ENCODE assay signal across 10 cellular contexts in genomic region chr2:137964859-137965459, GRCh38. TPM values are rescaled to one million over a fixed set of nuclear protein-coding genes. Genes with fewer than 3 reads are reported as not detected.
DNase-seq lines count a peak whose midpoint lies in the region; ATAC-seq, FAIRE-seq and TF ChIP-seq lines count a peak whose summit lies in the region.
"Had no signal": no experiment of that assay in that cellular context is flagged by ENCODE, and none has a peak within 500 bp of the region (broad histone marks: within the 10 kb centered on the region; RNA-seq: fewer than 3 reads in every experiment).

No MANE protein-coding gene starts in this region.

- H3K79me2 ChIP-seq in mammary epithelial cell (ENCODE audit: insufficient read depth, low read length) (no peaks in the 10 kb centered on the region), HepG2 (ENCODE audit: insufficient read depth, low read length) (peaks cover 71% of the 10 kb centered on the region), smooth muscle cell (ENCODE audit: low read depth) (no peaks in the 10 kb centered on the region)

- dilution Hi-C loops in mammary epithelial cell (cut with HindIII; ENCODE audit: low sequenced_read_pairs) = no loop called here

- no peak; the same call in 1 of the 2 replicates for TF ChIP-seq RAD21 in HepG2 (CRISPR knock-in tag; IDR thresholded peaks at IDR 0.05)

- H3F3A ChIP-seq in smooth muscle cell (ENCODE audit: low read depth) = no peaks in the 10 kb centered on the region

- POLR2A ChIA-PET in HEK293 (lab: Yijun Ruan, JAX) = interaction anchor here (0.7 to 1.2 kb wide), 2 partner anchors 16 to 58 kb away, joined by 3 read pairs; no protein-coding TSS in a partner anchor
- POLR2A ChIA-PET in HepG2 (lab: Yijun Ruan, JAX) = interaction anchor here (0.7 to 9.4 kb wide), 41 partner anchors 9 to 595 kb away, joined by 3 to 733 read pairs (median 7); no protein-coding TSS in a partner anchor

- no peaks in the 10 kb centered on the region for H3K27me3 ChIP-seq in mammary epithelial cell (ENCODE audit: insufficient read depth, low read length)
- no peaks in the 10 kb centered on the region; a peak in 2 of 5 replicates for H3K27me3 ChIP-seq in HepG2 (ENCODE audit: control insufficient read depth in 1 of 2, insufficient read depth in 2 of 2, low read length in 2 of 2)
- no peaks in the 10 kb centered on the region for H3K27me3 ChIP-seq in smooth muscle cell (ENCODE audit: low read depth)

- H3K4me2 ChIP-seq in mammary epithelial cell (ENCODE audit: insufficient read depth, low read depth, low read length) (peak overlapping the region; percentile 80), HepG2 (ENCODE audit: low read depth, low read length) (peak overlapping the region; percentile 92), smooth muscle cell (peak overlapping the region; percentile 75)

- H3K4me3 ChIP-seq in HEK293 (ENCODE audit: low read depth, low read length) (peak overlapping the region; percentile 38), mammary epithelial cell (replicated peaks in 1 of 3; ENCODE audit: insufficient read depth in 1 of 3, low read depth in 2 of 3, low read length in 3 of 3) (peak overlapping the region; percentile 24 to 52 (median 27)), HepG2 (replicated peaks in 1 of 3; ENCODE audit: insufficient read depth in 1 of 3, low read depth in 2 of 3, low read length in 3 of 3) (peak overlapping the region; percentile 66 to 85 (median 82)), smooth muscle cell (peak overlapping the region; percentile 56)

- H3K36me3 ChIP-seq in HEK293 (ENCODE audit: control insufficient read depth in 2 of 2, insufficient read depth in 1 of 2, low read length in 2 of 2) = no peaks in the 10 kb centered on the region
- H3K36me3 ChIP-seq in mammary epithelial cell (ENCODE audit: insufficient read depth, low read length) = no peaks in the 10 kb centered on the region
- H3K36me3 ChIP-seq in HepG2 (replicated peaks in 1 of 2; ENCODE audit: control insufficient read depth in 1 of 2, insufficient read depth in 2 of 2, low read length in 2 of 2) = peaks cover 4 to 9% of the 10 kb centered on the region in 2 experiments
- no peaks in the 10 kb centered on the region for H3K36me3 ChIP-seq in smooth muscle cell (ENCODE audit: low read depth)

- no peak for DNase-seq in mammary epithelial cell
- no peak for DNase-seq in HepG2 (ENCODE audit: low spot score)
- DNase-seq in smooth muscle cell (lab: John Stamatoyannopoulos, UW; ENCODE audit: unreplicated experiment) = no peak
- no peak for DNase-seq in Ammon's horn (ENCODE audit: low spot score)
- no peak for DNase-seq in NCI-H2081 (lab: John Stamatoyannopoulos, UW)
- DNase-seq in DMS153 (lab: John Stamatoyannopoulos, UW) = no peak
- DNase-seq: activated B cell treated with CpG ODN at 0.5 μM for 24 hours; stimulated activated CD8-positive, alpha-beta memory T cell treated with anti-CD3 and anti-CD28 coated beads, Interleukin-4, amount 100 ng/mL, for 48 hours had no signal

- 0 out of 2 replicates have a peak, but pooled peaks cover 3% of the 10 kb centered on the region for H3K4me1 ChIP-seq in HEK293 (ENCODE audit: control insufficient read depth, insufficient read depth, low read length)
- peaks cover 26% of the 10 kb centered on the region for H3K4me1 ChIP-seq in mammary epithelial cell (ENCODE audit: insufficient read depth, low read length)
- H3K4me1 ChIP-seq in HepG2 (ENCODE audit: insufficient read depth, low read length) = peaks cover 69% of the 10 kb centered on the region
- H3K4me1 ChIP-seq in smooth muscle cell (ENCODE audit: low read depth) = peaks cover 13% of the 10 kb centered on the region

- ATAC-seq in HepG2 (no peak), HG03442 (IDR thresholded peaks at IDR 0.05; ENCODE audit: unreplicated experiment) (no peak)

- intact Hi-C loops in mammary epithelial cell (cut with micrococcal nuclease) (no loop called here), HepG2 (cut with micrococcal nuclease; ENCODE audit: unreplicated experiment) (loop anchor here (1.0 to 5.0 kb wide), 6 partner anchors 22 to 527 kb away; no protein-coding TSS in a partner anchor)

- TF ChIP-seq EP300 in HepG2 (IDR thresholded peaks at IDR 0.05; ENCODE audit: low read depth in 2 of 2, low read length in 2 of 2) (no peak), HepG2 (CRISPR knock-in tag; IDR thresholded peaks at IDR 0.05; ENCODE audit: borderline replicate concordance) (no peak)

- H3K9ac ChIP-seq in mammary epithelial cell (ENCODE audit: insufficient read depth, low read length) (peak overlapping the region; percentile 36), HepG2 (ENCODE audit: insufficient read depth, low read depth, low read length) (peak overlapping the region; percentile 99), smooth muscle cell (ENCODE audit: low read depth) (no peak overlapping the region)

- H2AFZ ChIP-seq in mammary epithelial cell (ENCODE audit: low read depth, low read length) (peak overlapping the region; percentile 99), HepG2 (ENCODE audit: low read length) (no peak overlapping the region), smooth muscle cell (ENCODE audit: low read depth) (peak overlapping the region; percentile 94)

- BruUV-seq in mammary epithelial cell (replicated peaks; lab: Mats Ljungman, UMichigan) = no TSS peak
- TSS peak; percentile 67 for BruUV-seq in HepG2 (replicated peaks; lab: Mats Ljungman, UMichigan)

- H3K27ac ChIP-seq in HEK293 (ENCODE audit: extremely low read depth, low read depth, low read length) (peak overlapping the region; percentile 74; the same call in 1 of the 2 replicates), mammary epithelial cell (ENCODE audit: insufficient read depth, low read depth, low read length) (peak overlapping the region; percentile 44), HepG2 (ENCODE audit: extremely low read length, insufficient read depth, low read length) (peak overlapping the region; percentile 100), smooth muscle cell (ENCODE audit: low read depth) (peak overlapping the region; percentile 68)

- in situ Hi-C loops in mammary epithelial cell (cut with MboI; ENCODE audit: low sequenced_read_pairs in 2 of 2) = no loop called here
- in situ Hi-C loops in HepG2 (cut with HindIII; ENCODE audit: extremely low pct_ligation_motif_present, low pct_unique_long_range_greater_than_20kb) = no loop called here

- no peak for FAIRE-seq in HepG2 (lab: Jason Lieb, UNC)

- TF ChIP-seq CTCF in HEK293 (tag by site-specific recombination; IDR thresholded peaks at IDR 0.05) (no peak), mammary epithelial cell (conservative IDR thresholded peaks at IDR 0.05 in 1 of 2, IDR thresholded peaks at IDR 0.05 in 1 of 2; ENCODE audit: extremely low read depth in 1 of 2, insufficient read depth in 1 of 2, low read depth in 1 of 2, low read length in 2 of 2) (no peak), HepG2 (CRISPR knock-in tag; IDR thresholded peaks at IDR 0.05) (no peak), smooth muscle cell (IDR thresholded peaks at IDR 0.05; ENCODE audit: borderline replicate concordance, insufficient read depth, poor library complexity, severe bottlenecking) (no peak)

- WGBS in mammary epithelial cell (ENCODE audit: low coverage, missing lambda C conversion rate) = 50% methylated on average over 3 of the region's 3 CpGs
- WGBS in HepG2 (ENCODE audit: low lambda C conversion rate) = under 1% methylated on average over 3 of the region's 3 CpGs
- 31% methylated on average over 3 of the region's 3 CpGs for WGBS in smooth muscle cell (ENCODE audit: low lambda C conversion rate)

- no peaks in the 10 kb centered on the region for H4K20me1 ChIP-seq in mammary epithelial cell (ENCODE audit: insufficient read depth, low read length)
- H4K20me1 ChIP-seq in HepG2 (ENCODE audit: insufficient read depth, low read length) = no peaks in the 10 kb centered on the region
- no peaks in the 10 kb centered on the region for H4K20me1 ChIP-seq in smooth muscle cell (ENCODE audit: low read depth)

- H3K9me3 ChIP-seq in HEK293 (ENCODE audit: control insufficient read depth, insufficient read depth, low read depth, low read length) (no peaks in the 10 kb centered on the region), mammary epithelial cell (replicated peaks; ENCODE audit: insufficient read depth, low read length) (no peaks in the 10 kb centered on the region), HepG2 (ENCODE audit: low read length) (no peaks in the 10 kb centered on the region), smooth muscle cell (replicated peaks; ENCODE audit: low read depth) (no peaks in the 10 kb centered on the region)

- CTCF ChIA-PET in HEK293 (lab: Yijun Ruan, JAX) (interaction anchor here (0.6 to 1.2 kb wide), 3 partner anchors 10 to 215 kb away, joined by 3 to 5 read pairs (median 3); no protein-coding TSS in a partner anchor), mammary epithelial cell (lab: Charles Lee; ENCODE audit: low non-redundant PET) (no interaction called here), HepG2 (lab: Yijun Ruan, JAX; ENCODE audit: low intra/inter-chr PET ratio, low total read pairs) (no interaction called here)

- no peak for TF ChIP-seq POLR2A in HepG2 (IDR thresholded peaks at IDR 0.05; ENCODE audit: insufficient read depth in 1 of 2, low read depth in 2 of 2, low read length in 2 of 2)

RNA-seq across cellular contexts. Expression of gene HNMT, which starts 0.7 kb away (rescaled TPM):
- total RNA-seq in mammary epithelial cell (1 to 10 TPM; 2.7 to 7.3 TPM), HepG2 (2016; rRNA removed; fragmentation: Illumina TruSeq; extraction: Trizol) (309 and 372 TPM in 2 replicates), smooth muscle cell (9.6 and 20.7 TPM in 2 replicates)
- polyA plus RNA-seq in mammary epithelial cell (4.5 TPM), HepG2 (2011; rRNA removed) (259 and 279 TPM in 2 replicates), smooth muscle cell (3.6 and 10.8 TPM in 2 replicates)
- 13.3 TPM for polyA minus RNA-seq in mammary epithelial cell
- 103 and 116 TPM in 2 replicates for total RNA-seq in HepG2 (2016; cell fraction: cytosol; rRNA removed; fragmentation: Illumina TruSeq; extraction: Trizol; ENCODE audit: low read depth)
- 312 and 373 TPM in 2 replicates for total RNA-seq in HepG2 (2016; cell fraction: insoluble cytoplasmic fraction; rRNA removed; fragmentation: Illumina TruSeq; extraction: Trizol)
- 157 and 177 TPM in 2 replicates for total RNA-seq in HepG2 (2016; cell fraction: membrane; rRNA removed; fragmentation: Illumina TruSeq; extraction: Trizol)
- total RNA-seq in HepG2 (2016; cell fraction: nucleus; rRNA removed; fragmentation: Illumina TruSeq; extraction: Trizol) = 234 and 240 TPM in 2 replicates
- 170 and 271 TPM in 2 replicates for polyA plus RNA-seq in HepG2 (2011; cell fraction: cytosol; rRNA removed)
- 129 and 171 TPM in 2 replicates for polyA plus RNA-seq in HepG2 (2011; cell fraction: nucleus; rRNA removed)
- 561 and 648 TPM in 2 replicates for polyA plus RNA-seq in HepG2 (2012)
- 80.3 and 85.6 TPM in 2 replicates for polyA plus RNA-seq in HepG2 (2016; cell fraction: cytosol; fragmentation: Illumina TruSeq; extraction: Trizol; ENCODE audit: low read depth)
- polyA plus RNA-seq in HepG2 (2016; cell fraction: insoluble cytoplasmic fraction; fragmentation: Illumina TruSeq; extraction: Trizol; ENCODE audit: low read depth) = 297 and 326 TPM in 2 replicates
- polyA plus RNA-seq in HepG2 (2016; cell fraction: membrane; fragmentation: Illumina TruSeq; extraction: Trizol; ENCODE audit: low read depth) = 111 and 113 TPM in 2 replicates
- polyA plus RNA-seq in HepG2 (2016; cell fraction: nucleus; fragmentation: Illumina TruSeq; extraction: Trizol; ENCODE audit: insufficient read depth, low read depth) = 221 and 224 TPM in 2 replicates
- 14.7 and 77.3 TPM in 2 replicates for polyA minus RNA-seq in HepG2 (2011; rRNA and poly(A)+ RNA removed; ENCODE audit: low replicate concordance)
- 111 and 128 TPM in 2 replicates for polyA minus RNA-seq in HepG2 (2011; cell fraction: cytosol; rRNA and poly(A)+ RNA removed)
- 529 and 697 TPM in 2 replicates for polyA minus RNA-seq in HepG2 (2011; cell fraction: nucleus; rRNA and poly(A)+ RNA removed)
- total RNA-seq: activated B cell treated with CpG ODN at 0.5 μM for 24 hours had no signal

Comparison
In these comparisons a context has a peak if more than half of its experiments do, and no peak if none do; other contexts are left out.
1. H3K27ac ChIP-seq: peak in every context shown above with its lines; median percentile 100 in HepG2; 74 in HEK293; 68 in smooth muscle cell; 44 in mammary epithelial cell.
2. H3K4me3 ChIP-seq: peak in every context shown above with its lines; median percentile 82 in HepG2; 56 in smooth muscle cell; 38 in HEK293; 27 in mammary epithelial cell.